Comparison of ENCODE assay signal across 11 cellular contexts in the genomic region with DNA sequence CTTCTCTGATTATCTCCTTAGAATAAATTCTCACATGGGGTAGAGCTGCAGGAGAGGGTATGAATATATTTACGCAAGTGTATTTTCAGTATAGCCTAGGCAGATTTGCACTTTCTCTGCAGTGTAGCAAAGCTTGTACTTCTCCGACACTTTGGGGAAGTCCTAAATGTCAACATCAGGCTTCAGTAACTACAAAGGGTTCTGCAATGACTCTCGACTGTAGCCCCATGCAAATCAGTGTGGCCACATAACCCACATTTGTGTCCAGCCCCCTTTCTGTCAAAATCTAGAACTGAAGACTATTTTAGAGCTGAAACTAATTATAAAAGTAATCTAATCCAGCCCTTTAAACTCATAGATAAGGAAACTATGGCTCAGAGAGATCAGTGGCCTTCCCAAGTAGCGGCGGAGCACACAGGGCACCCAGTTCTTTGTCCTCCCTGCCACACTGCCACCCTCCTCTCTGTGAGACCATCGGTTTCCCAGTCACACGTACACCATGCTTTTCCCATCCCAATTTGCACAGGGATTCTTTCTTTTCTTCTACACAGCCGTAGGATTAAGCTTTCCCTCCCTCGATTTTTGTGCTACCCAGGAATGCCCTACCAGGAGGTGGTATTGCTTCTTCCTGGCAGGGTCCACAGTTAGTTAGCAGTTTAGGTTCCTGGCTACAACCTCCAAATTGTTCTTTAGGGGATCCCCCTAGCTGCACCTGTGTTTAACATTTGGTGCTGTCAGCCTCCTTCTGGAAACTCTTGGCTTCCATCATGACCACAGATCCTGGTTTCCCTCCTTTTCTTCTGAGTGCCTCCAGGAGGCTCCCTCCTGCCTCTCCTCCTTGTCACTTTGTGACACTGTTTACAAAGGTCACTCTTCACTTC. TPM values are rescaled to one million over a fixed set of nuclear protein-coding genes. Genes with fewer than 3 reads are reported as not detected.
A peak's percentile ranks its signal among the peaks of the same experiment; 100 is the strongest.
DNase-seq lines count a peak whose midpoint lies in the region; ATAC-seq and TF ChIP-seq lines count a peak whose summit lies in the region.
"Had no signal": no experiment of that assay in that cellular context is flagged by ENCODE, and none has a peak within 500 bp of the region (broad histone marks: within the 10 kb centered on the region; RNA-seq: fewer than 3 reads in every experiment).

No MANE protein-coding gene starts in this region.

- H3K4me2 ChIP-seq in BLaER1 treated with 17β-estradiol and CSF1 and Interleukin-3, amounts not matched to agents 10 nM and 100 nM, result peak overlapping the region; percentile 25 to 94 (median 54); a peak in 20 of 22 replicates
- peak overlapping the region; percentile 2 for H3K4me2 ChIP-seq in SU-DHL-6 (ENCODE audit: low read depth, low read length, poor library complexity, severe bottlenecking)

- H3K9ac ChIP-seq in BLaER1 treated with 17β-estradiol and CSF1 and Interleukin-3, amounts not matched to agents 10 nM and 100 nM, result peak overlapping the region in 4 of 11 experiments; percentile 21 to 76 (median 70); a peak in 8 of 22 replicates
- no peak overlapping the region for H3K9ac ChIP-seq in SU-DHL-6 (ENCODE audit: low read length)

- H3K36me3 ChIP-seq in BLaER1 treated with 17β-estradiol and CSF1 and Interleukin-3, amounts not matched to agents 10 nM and 100 nM, result peaks cover 0 to 12% (median 0%) of the 10 kb centered on the region in 11 experiments; a peak in 2 of 22 replicates
- H3K36me3 ChIP-seq in SU-DHL-6 (ENCODE audit: low read length), result no peaks in the 10 kb centered on the region

- H3K36me3 Mint-ChIP-seq in chondrocyte (ENCODE audit: low read depth), result peaks cover 8% of the 10 kb centered on the region

- H2AFZ ChIP-seq in SU-DHL-6 (ENCODE audit: low read depth, low read length, severe bottlenecking), result no peak overlapping the region

- H3K27me3 Mint-ChIP-seq in chondrocyte (ENCODE audit: low read depth), result no peaks in the 10 kb centered on the region

- peak overlapping the region in 9 of 11 experiments; percentile 10 to 91 (median 52); a peak in 13 of 22 replicates for H3K27ac ChIP-seq in BLaER1 treated with 17β-estradiol and CSF1 and Interleukin-3, amounts not matched to agents 10 nM and 100 nM
- no peak overlapping the region for H3K27ac ChIP-seq in SU-DHL-6 (ENCODE audit: low read depth, low read length)

- H3K27me3 ChIP-seq in BLaER1 treated with 17β-estradiol and CSF1 and Interleukin-3, amounts not matched to agents 10 nM and 100 nM, result no peaks in the 10 kb centered on the region
- H3K27me3 ChIP-seq in SU-DHL-6 (ENCODE audit: low read length), result no peaks in the 10 kb centered on the region

- H3K9me3 ChIP-seq in BLaER1 treated with 17β-estradiol and CSF1 and Interleukin-3, amounts not matched to agents 10 nM and 100 nM (replicated peaks in 1 of 11), result peaks cover 0 to 18% (median 0%) of the 10 kb centered on the region in 11 experiments; a peak in 4 of 22 replicates
- H3K9me3 ChIP-seq in SU-DHL-6 (ENCODE audit: insufficient read depth, low read length), result no peaks in the 10 kb centered on the region

- TF ChIP-seq CTCF in SU-DHL-6 (IDR thresholded peaks at IDR 0.05; ENCODE audit: insufficient read depth, low read length, poor library complexity, severe bottlenecking) (no peak), chondrocyte (IDR thresholded peaks at IDR 0.05) (no peak)

- H3K9me3 Mint-ChIP-seq in chondrocyte (ENCODE audit: low read depth), result no peaks in the 10 kb centered on the region

- H3K4me1 Mint-ChIP-seq in chondrocyte (ENCODE audit: low read depth), result peaks cover 15% of the 10 kb centered on the region

- peak; percentile 77 for DNase-seq in GM19240 (ENCODE audit: insufficient read length, low spot score)
- DNase-seq in chondrocyte (ENCODE audit: low spot score), result no peak
- no peak for DNase-seq in NCI-H2227 (lab: John Stamatoyannopoulos, UW; ENCODE audit: unreplicated experiment)
- DNase-seq in COLO668 (lab: John Stamatoyannopoulos, UW; ENCODE audit: unreplicated experiment), result no peak
- DNase-seq in KG1 (lab: John Stamatoyannopoulos, UW), result no peak
- DNase-seq: DMS79, NCI-H1105, retina had no signal

- H3K4me3 Mint-ChIP-seq in chondrocyte (ENCODE audit: unreplicated experiment), result no peak overlapping the region

- H3K4me3 ChIP-seq in BLaER1 treated with 17β-estradiol and CSF1 and Interleukin-3, amounts not matched to agents 10 nM and 100 nM, result 0 out of 20 replicates have a peak overlapping the region, but pooled peaks of 1 of the 10 experiments have one; percentile 1
- no peak overlapping the region for H3K4me3 ChIP-seq in SU-DHL-6 (ENCODE audit: insufficient read depth, low read length, poor library complexity, severe bottlenecking)

- H3K27ac Mint-ChIP-seq in chondrocyte (ENCODE audit: unreplicated experiment), result no peak overlapping the region

- peak; percentile 99 for ATAC-seq in HG03039 (IDR thresholded peaks at IDR 0.05; ENCODE audit: unreplicated experiment)

- H4K20me1 ChIP-seq in BLaER1 treated with 17β-estradiol and CSF1 and Interleukin-3, amounts not matched to agents 10 nM and 100 nM, result no peaks in the 10 kb centered on the region
- no peaks in the 10 kb centered on the region for H4K20me1 ChIP-seq in SU-DHL-6 (ENCODE audit: low read depth, low read length)

- no peaks in the 10 kb centered on the region for H3K9me2 ChIP-seq in SU-DHL-6 (replicated peaks; ENCODE audit: insufficient read depth, low read length)

- H3K79me2 ChIP-seq in SU-DHL-6 (ENCODE audit: insufficient read depth, low read length), result no peaks in the 10 kb centered on the region

- H3K4me1 ChIP-seq in BLaER1 treated with 17β-estradiol and CSF1 and Interleukin-3, amounts not matched to agents 10 nM and 100 nM, result peaks cover 18 to 97% (median 23%) of the 10 kb centered on the region in 10 experiments; a peak in 19 of 20 replicates

- no peaks in the 10 kb centered on the region for H3F3A ChIP-seq in SU-DHL-6 (ENCODE audit: insufficient read depth)

RNA-seq across cellular contexts. Expression of gene MRAS, which starts 22.9 kb away (rescaled TPM):
- total RNA-seq in chondrocyte, result 64.6 to 75.8 TPM (median 68.4 TPM) in 3 replicates

RNA-seq across cellular contexts. Expression of gene NME9, which starts 41.7 kb away (rescaled TPM):
- total RNA-seq in chondrocyte, result not detected in 3 replicates
